In the genomic region with DNA sequence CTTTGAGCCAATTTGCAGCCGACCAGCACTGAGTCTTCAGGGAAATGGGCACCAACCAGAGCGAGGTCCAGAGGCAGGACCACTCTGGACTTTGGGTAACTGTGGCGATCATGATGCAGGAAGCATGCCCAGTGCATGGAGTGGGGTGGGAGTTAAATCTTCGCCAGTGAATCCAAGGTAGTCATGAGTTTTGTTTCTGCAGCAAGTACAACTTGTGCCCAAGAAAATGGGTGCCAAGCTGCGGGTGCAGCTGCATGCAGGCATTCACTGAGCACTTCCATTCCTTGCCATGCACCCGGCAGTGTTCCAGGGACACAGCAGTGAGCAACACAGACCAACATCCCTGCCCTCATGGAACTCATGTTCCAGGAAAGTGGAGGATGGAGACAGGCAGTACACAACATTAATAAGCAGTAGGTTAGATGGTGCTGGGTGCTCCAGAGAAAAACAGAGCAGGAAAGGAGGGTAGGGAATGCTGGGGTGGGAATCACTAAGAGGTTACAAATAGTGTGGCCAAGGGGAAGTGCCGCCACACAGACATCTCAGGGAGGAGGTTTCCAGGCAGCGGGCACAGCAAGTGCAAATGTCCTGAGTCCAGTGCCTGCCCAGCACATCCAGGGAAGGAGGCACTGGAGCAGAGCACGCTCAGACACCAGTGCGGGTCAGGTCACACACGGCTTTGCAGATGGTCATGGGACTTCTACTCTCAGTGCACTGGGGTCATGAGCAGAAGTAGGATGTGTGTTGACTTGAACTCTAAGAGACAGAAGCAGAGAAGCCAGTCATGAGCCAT, we compare ENCODE assay signal across 22 cellular contexts. TPM values are rescaled to one million over a fixed set of nuclear protein-coding genes. Genes with fewer than 3 reads are reported as not detected.
"Had no signal": no experiment of that assay in that cellular context is flagged by ENCODE, and none has a peak within 500 bp of the region (broad histone marks: within the 10 kb centered on the region; RNA-seq: fewer than 3 reads in every experiment).

No MANE protein-coding gene starts in this region.

- H3K4me3 ChIP-seq: SJSA1, SK-N-MC had no signal

- H3K9me3 ChIP-seq: SJSA1 had no signal

- DNase-seq: KBM-7, MV-4-11, NCI-H1092 treated with DMSO at 0.1 percent for 48 hours, NCI-H1436, NCI-H187, NCI-H2029, NCI-H2081 treated with DMSO at 0.1 percent for 48 hours, NCI-H2171 treated with DMSO at 0.1 percent for 48 hours, NCI-H345, NCI-H446 treated with DMSO at 0.1 percent for 48 hours, NCI-H510A treated with DMSO at 0.1 percent for 48 hours, NCI-H69, NCI-H774, Right ventricle myocardium superior, RPMI8226, SIG-M5 had no signal

- H3K36me3 ChIP-seq: SJSA1 had no signal

- H3K4me1 ChIP-seq: SJSA1 had no signal

- FAIRE-seq: HTR-8/SVneo, RCC 7860 had no signal

- H3K27ac ChIP-seq: HL-60, SJSA1, SK-N-MC had no signal

RNA-seq across cellular contexts. Expression of gene LMX1B, which starts 48.2 kb away (rescaled TPM):
- total RNA-seq: LHCN-M2, SJSA1 had no signal
